In the genomic region with DNA sequence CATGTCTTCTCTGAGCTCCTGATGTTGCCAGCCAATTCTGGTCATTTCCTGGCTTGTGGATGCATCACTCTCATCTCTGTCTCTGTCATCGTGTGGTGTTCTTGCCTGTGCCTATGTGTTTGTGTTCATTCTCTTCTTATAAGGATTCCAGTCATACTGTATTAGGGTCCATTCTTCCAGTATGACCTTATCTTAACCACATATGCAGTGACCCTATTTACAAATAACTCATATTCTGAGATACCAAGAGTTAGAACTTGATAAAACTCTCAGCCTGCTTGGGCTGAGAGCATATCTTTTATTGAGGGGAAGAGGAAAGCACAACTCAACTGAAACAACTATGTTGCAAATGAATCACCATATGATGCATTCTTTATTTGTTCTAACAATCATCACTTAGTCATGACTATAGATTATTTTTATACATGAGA, we compare ENCODE assay signal across 14 cellular contexts.
A peak's percentile ranks its signal among the peaks of the same experiment; 100 is the strongest.
DNase-seq lines count a peak whose midpoint lies in the region; ATAC-seq and TF ChIP-seq lines count a peak whose summit lies in the region.
"Had no signal": no experiment of that assay in that cellular context is flagged by ENCODE, and none has a peak within 500 bp of the region (broad histone marks: within the 10 kb centered on the region; RNA-seq: fewer than 3 reads in every experiment).

No MANE protein-coding gene starts in this region.

- WGBS in mammary epithelial cell (ENCODE audit: low coverage, missing lambda C conversion rate), result 17% methylated on average over 1 of the region's 1 CpG

- no peak overlapping the region for H3K27ac Mint-ChIP-seq in stimulated activated memory B cell treated with anti-CD40 and anti-IgM and Interleukin-4, amounts not matched to agents 10 μg/mL and 1 μg/mL and 100 μg/mL, for 72 hours
- H3K27ac Mint-ChIP-seq: activated T-helper 1 cell treated with anti-CD3 and anti-CD28 coated beads, Interleukin-12 subunit alpha, Interleukin-12 subunit beta, Interleukin-2, Interleukin-4 antibody, amounts not matched to agents 30 ng/mL and 10 ng/mL and 1 ng/mL, durations not matched to agents 14 hours and 24 hours and 36 hours had no signal

- H3K4me1 ChIP-seq in mammary epithelial cell (ENCODE audit: insufficient read depth, low read length), result peaks cover 11% of the 10 kb centered on the region
- H3K4me1 ChIP-seq: uterus had no signal

- H3K9me3 Mint-ChIP-seq in stimulated activated memory B cell treated with anti-CD40 and anti-IgM and Interleukin-4, amounts not matched to agents 10 μg/mL and 1 μg/mL and 100 μg/mL, for 72 hours, result no peaks in the 10 kb centered on the region

- peak overlapping the region; percentile 94 for H3K4me2 ChIP-seq in mammary epithelial cell (ENCODE audit: insufficient read depth, low read depth, low read length)

- H3K4me1 Mint-ChIP-seq in stimulated activated memory B cell treated with anti-CD40 and anti-IgM and Interleukin-4, amounts not matched to agents 10 μg/mL and 1 μg/mL and 100 μg/mL, for 72 hours, result no peaks in the 10 kb centered on the region

- intact Hi-C loops in mammary epithelial cell (cut with micrococcal nuclease), result no loop called here

- POLR2A ChIA-PET in AG04450 (lab: Yijun Ruan, JAX), result no interaction called here

- no peak for TF ChIP-seq CTCF in AG04450 (IDR thresholded peaks at IDR 0.05; ENCODE audit: low read depth, low read length)
- no peak for TF ChIP-seq CTCF in mammary epithelial cell (conservative IDR thresholded peaks at IDR 0.05 in 1 of 2, IDR thresholded peaks at IDR 0.05 in 1 of 2; ENCODE audit: extremely low read depth in 1 of 2, insufficient read depth in 1 of 2, low read depth in 1 of 2, low read length in 2 of 2)

- H3K27me3 ChIP-seq in AG04450 (ENCODE audit: control insufficient read depth, insufficient read depth, low read length), result no peaks in the 10 kb centered on the region
- no peaks in the 10 kb centered on the region for H3K27me3 ChIP-seq in mammary epithelial cell (ENCODE audit: insufficient read depth, low read length)
- H3K27me3 ChIP-seq: uterus had no signal

- no peaks in the 10 kb centered on the region for H3K79me2 ChIP-seq in mammary epithelial cell (ENCODE audit: insufficient read depth, low read length)

- no peaks in the 10 kb centered on the region for H3K36me3 ChIP-seq in mammary epithelial cell (ENCODE audit: insufficient read depth, low read length)
- H3K36me3 ChIP-seq: uterus had no signal

- H2AFZ ChIP-seq in mammary epithelial cell (ENCODE audit: low read depth, low read length), result peak overlapping the region; percentile 86

- dilution Hi-C loops in mammary epithelial cell (cut with HindIII; ENCODE audit: low sequenced_read_pairs), result no loop called here

- peak overlapping the region; percentile 21 for H3K4me3 ChIP-seq in AG04450 (ENCODE audit: low read depth, low read length)
- H3K4me3 ChIP-seq in mammary epithelial cell (replicated peaks in 1 of 3; ENCODE audit: insufficient read depth in 1 of 3, low read depth in 2 of 3, low read length in 3 of 3), result peak overlapping the region in 1 of 3 experiments; percentile 48
- H3K4me3 ChIP-seq: uterus had no signal

- peak overlapping the region; percentile 36 for H3K9ac ChIP-seq in mammary epithelial cell (ENCODE audit: insufficient read depth, low read length)

- ATAC-seq in stimulated activated memory B cell treated with anti-CD40 and anti-IgM and Interleukin-4, amounts not matched to agents 10 μg/mL and 1 μg/mL and 100 μg/mL, for 72 hours, result no peak

- H3K9me3 ChIP-seq in AG04450 (ENCODE audit: control insufficient read depth, insufficient read depth, low read length) (no peaks in the 10 kb centered on the region), mammary epithelial cell (replicated peaks; ENCODE audit: insufficient read depth, low read length) (no peaks in the 10 kb centered on the region)
- H3K9me3 ChIP-seq: uterus had no signal

- H3K36me3 Mint-ChIP-seq in stimulated activated memory B cell treated with anti-CD40 and anti-IgM and Interleukin-4, amounts not matched to agents 10 μg/mL and 1 μg/mL and 100 μg/mL, for 72 hours, result no peaks in the 10 kb centered on the region

- BruUV-seq in mammary epithelial cell (replicated peaks; lab: Mats Ljungman, UMichigan), result TSS peak; percentile 58

- in situ Hi-C loops in mammary epithelial cell (cut with MboI; ENCODE audit: low sequenced_read_pairs in 2 of 2), result no loop called here

- CTCF ChIA-PET in AG04450 (lab: Charles Lee), result no interaction called here
- CTCF ChIA-PET in mammary epithelial cell (lab: Charles Lee; ENCODE audit: low non-redundant PET), result no interaction called here

- no peaks in the 10 kb centered on the region for H4K20me1 ChIP-seq in mammary epithelial cell (ENCODE audit: insufficient read depth, low read length)

- no peaks in the 10 kb centered on the region for H3K27me3 Mint-ChIP-seq in stimulated activated memory B cell treated with anti-CD40 and anti-IgM and Interleukin-4, amounts not matched to agents 10 μg/mL and 1 μg/mL and 100 μg/mL, for 72 hours

- no peak overlapping the region for H3K4me3 Mint-ChIP-seq in stimulated activated memory B cell treated with anti-CD40 and anti-IgM and Interleukin-4, amounts not matched to agents 10 μg/mL and 1 μg/mL and 100 μg/mL, for 72 hours
- H3K4me3 Mint-ChIP-seq: activated T-helper 1 cell treated with anti-CD3 and anti-CD28 coated beads, Interleukin-12 subunit alpha, Interleukin-12 subunit beta, Interleukin-2, Interleukin-4 antibody, amounts not matched to agents 30 ng/mL and 10 ng/mL and 1 ng/mL, durations not matched to agents 14 hours and 24 hours and 36 hours had no signal

- DNase-seq in AG04450 (ENCODE audit: low read depth, low spot score) (no peak), LoVo (ENCODE audit: low spot score) (peak; percentile 24), mammary epithelial cell (peak; percentile 85), hepatic stellate cell (ENCODE audit: low spot score) (peak; percentile 19), NCI-H2029 (lab: John Stamatoyannopoulos, UW) (no peak)
- DNase-seq in activated naive CD4-positive, alpha-beta T cell treated with Interleukin-2 at 50 U/mL for 16 hours, result no peak
- DNase-seq in central memory CD4-positive, alpha-beta T cell, result no peak
- DNase-seq: activated CD4-positive, alpha-beta T cell treated with anti-CD3 and anti-CD28 coated beads, Interleukin-2, amount 50 U/mL, for 1 hour; MV-4-11; NCI-H446; stimulated activated CD4-positive, alpha-beta T cell treated with anti-CD3 and anti-CD28 coated beads, Interleukin-2, amount 100 ng/mL, for 24 hours; uterus had no signal

- H3K27ac ChIP-seq in AG04450 (ENCODE audit: low read depth, low read length) (peak overlapping the region; percentile 75), mammary epithelial cell (ENCODE audit: insufficient read depth, low read depth, low read length) (peak overlapping the region; percentile 95)
- H3K27ac ChIP-seq: uterus had no signal

Comparison
In these comparisons a context has a peak if more than half of its experiments do, and no peak if none do; other contexts are left out.
1. DNase-seq: peak in LoVo (single experiment), mammary epithelial cell (single experiment) and hepatic stellate cell (single experiment); none in AG04450 (single experiment), activated naive CD4-positive, alpha-beta T cell treated with Interleukin-2 at 50 U/mL for 16 hours (single experiment), NCI-H2029 (single experiment) and central memory CD4-positive, alpha-beta T cell (single experiment).